In genomic region chrX:151543706-151544105, GRCh38 we compare ENCODE assay signal across 9 cellular contexts.
DNase-seq lines count a peak whose midpoint lies in the region; ATAC-seq and TF ChIP-seq lines count a peak whose summit lies in the region.
"Had no signal": no experiment of that assay in that cellular context is flagged by ENCODE, and none has a peak within 500 bp of the region (broad histone marks: within the 10 kb centered on the region; RNA-seq: fewer than 3 reads in every experiment).

No MANE protein-coding gene starts in this region.

- DNase-seq in NCI-H2171 treated with DMSO at 0.1 percent for 48 hours (lab: John Stamatoyannopoulos, UW) (peak; percentile 4), NCI-H2171 (lab: John Stamatoyannopoulos, UW) (no peak), fibroblast of mammary gland (ENCODE audit: low read depth) (peak; percentile 4), GM19238 (ENCODE audit: insufficient read length, low spot score) (no peak), SHP77 (lab: John Stamatoyannopoulos, UW) (no peak)
- DNase-seq: DND-41 had no signal

- no peak overlapping the region for H3K4me3 ChIP-seq in fibroblast of mammary gland (ENCODE audit: control insufficient read depth, low read depth, low read length)

- no peak for TF ChIP-seq CTCF in fibroblast of mammary gland (conservative IDR thresholded peaks at IDR 0.05; ENCODE audit: control insufficient read depth, insufficient read depth, low read depth, low read length)

- ATAC-seq in GM19395 (IDR thresholded peaks at IDR 0.05; ENCODE audit: unreplicated experiment), result peak; percentile 74
- ATAC-seq in HG03469 (IDR thresholded peaks at IDR 0.05; ENCODE audit: unreplicated experiment), result peak; percentile 64
- ATAC-seq in HG02840 (IDR thresholded peaks at IDR 0.05; ENCODE audit: low FRiP score, unreplicated experiment), result no peak

Comparison
In these comparisons a context has a peak if more than half of its experiments do, and no peak if none do; other contexts are left out.
1. DNase-seq: peak in NCI-H2171 treated with DMSO at 0.1 percent for 48 hours (single experiment) and fibroblast of mammary gland (single experiment); none in NCI-H2171 (single experiment), GM19238 (single experiment) and SHP77 (0 of 2).